Comparison of ENCODE assay signal across 13 cellular contexts in the genomic region with DNA sequence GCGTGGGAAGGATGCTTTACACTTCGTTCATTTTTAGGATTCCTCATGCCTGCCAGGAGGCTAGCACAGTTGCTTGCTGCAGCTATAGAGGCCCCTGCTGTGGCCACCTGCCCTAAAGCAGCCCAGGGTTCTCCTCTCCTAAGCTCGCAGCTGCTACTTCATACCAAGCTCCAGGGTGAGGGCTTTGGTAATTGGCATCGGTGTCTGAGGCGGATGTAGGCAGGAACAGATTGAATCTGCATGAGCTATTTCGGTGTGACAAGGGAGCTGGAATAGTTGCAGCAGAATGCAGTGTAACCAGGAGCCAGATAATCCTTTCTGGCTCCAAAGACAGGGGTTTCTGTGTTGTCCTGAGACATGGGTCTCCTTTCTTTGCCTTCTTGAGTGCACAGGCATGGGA.
A peak's percentile ranks its signal among the peaks of the same experiment; 100 is the strongest.
DNase-seq lines count a peak whose midpoint lies in the region; ATAC-seq, FAIRE-seq and TF ChIP-seq lines count a peak whose summit lies in the region.
"Had no signal": no experiment of that assay in that cellular context is flagged by ENCODE, and none has a peak within 500 bp of the region (broad histone marks: within the 10 kb centered on the region; RNA-seq: fewer than 3 reads in every experiment).

No MANE protein-coding gene starts in this region.

- DNase-seq in NCI-H82 (lab: John Stamatoyannopoulos, UW) (peak; percentile 49), NCI-H82 treated with DMSO at 0.1 percent for 48 hours (lab: John Stamatoyannopoulos, UW; ENCODE audit: unreplicated experiment) (no peak), NCI-H2196 (lab: John Stamatoyannopoulos, UW; ENCODE audit: unreplicated experiment) (peak; percentile 44), astrocyte (ENCODE audit: low read depth) (no peak), stomach (no peak)
- DNase-seq: activated CD4-positive, alpha-beta T cell treated with anti-CD3 and anti-CD28 coated beads for 36 hours; effector CD8-positive, alpha-beta T cell; left colon; stimulated activated CD4-positive, alpha-beta T cell treated with anti-CD3 and anti-CD28 coated beads, Interleukin-2, amount 100 ng/mL, for 24 hours; stimulated activated naive CD8-positive, alpha-beta T cell treated with anti-CD3 and anti-CD28 coated beads, Interleukin-15, amount 100 ng/mL, for 72 hours had no signal

- intact Hi-C loops in stomach (cut with DNase I; ENCODE audit: low total_unique reads): no loop called here

- TF ChIP-seq EP300 in stomach (IDR thresholded peaks at IDR 0.05): no peak

- H3K27me3 ChIP-seq in astrocyte (ENCODE audit: insufficient read depth, low read length) (no peaks in the 10 kb centered on the region), stomach (no peaks in the 10 kb centered on the region)

- peak overlapping the region; percentile 85 for H3K27ac Mint-ChIP-seq in astrocyte (ENCODE audit: unreplicated experiment)
- H3K27ac Mint-ChIP-seq: activated CD4-positive, alpha-beta T cell treated with anti-CD3 and anti-CD28 coated beads for 36 hours; stimulated activated naive CD8-positive, alpha-beta T cell treated with anti-CD3 and anti-CD28 coated beads, Interleukin-15, amount 100 ng/mL, for 72 hours had no signal

- H4K20me1 ChIP-seq in astrocyte (ENCODE audit: insufficient read depth, low read length): peaks cover 14% of the 10 kb centered on the region

- H3K4me2 ChIP-seq in astrocyte (ENCODE audit: low read length): no peak overlapping the region

- no peak for FAIRE-seq in astrocyte (lab: Jason Lieb, UNC)

- no peak overlapping the region for H3K4me3 Mint-ChIP-seq in astrocyte (ENCODE audit: unreplicated experiment)
- H3K4me3 Mint-ChIP-seq: activated CD4-positive, alpha-beta T cell treated with anti-CD3 and anti-CD28 coated beads for 36 hours had no signal

- no peak overlapping the region for H2AFZ ChIP-seq in astrocyte (ENCODE audit: low read depth, low read length)

- H3K36me3 ChIP-seq in astrocyte (ENCODE audit: insufficient read depth, low read length): peaks cover 94% of the 10 kb centered on the region
- peaks cover 8 to 81% (median 25%) of the 10 kb centered on the region in 4 donors for H3K36me3 ChIP-seq in stomach

- H3K79me2 ChIP-seq in astrocyte (ENCODE audit: insufficient read depth, low read length): peaks cover 46% of the 10 kb centered on the region

- H3K4me1 ChIP-seq in astrocyte (ENCODE audit: insufficient read depth, low read length): peaks cover 20% of the 10 kb centered on the region
- peaks cover 65 to 100% (median 87%) of the 10 kb centered on the region in 4 donors for H3K4me1 ChIP-seq in stomach

- H3K9me3 ChIP-seq in astrocyte (ENCODE audit: insufficient read depth, low read depth, low read length) (no peaks in the 10 kb centered on the region), stomach (no peaks in the 10 kb centered on the region)

- no peak for ATAC-seq in HG02973 (IDR thresholded peaks at IDR 0.05; ENCODE audit: unreplicated experiment)
- no peak for ATAC-seq in HG02938 (IDR thresholded peaks at IDR 0.05; ENCODE audit: unreplicated experiment)
- no peak for ATAC-seq in GM19324 (IDR thresholded peaks at IDR 0.05; ENCODE audit: low FRiP score, unreplicated experiment)
- ATAC-seq: activated CD4-positive, alpha-beta T cell treated with anti-CD3 and anti-CD28 coated beads for 36 hours; left colon; stimulated activated naive CD8-positive, alpha-beta T cell treated with anti-CD3 and anti-CD28 coated beads, Interleukin-15, amount 100 ng/mL, for 72 hours had no signal

- H3K9me3 Mint-ChIP-seq in astrocyte (ENCODE audit: unreplicated experiment): no peaks in the 10 kb centered on the region
- H3K9me3 Mint-ChIP-seq: stimulated activated naive CD8-positive, alpha-beta T cell treated with anti-CD3 and anti-CD28 coated beads, Interleukin-15, amount 100 ng/mL, for 72 hours had no signal

- TF ChIP-seq POLR2A in stomach (IDR thresholded peaks at IDR 0.05): no peak

- peaks cover 71% of the 10 kb centered on the region for H3K36me3 Mint-ChIP-seq in astrocyte (ENCODE audit: low read depth, unreplicated experiment)

- peaks cover 34% of the 10 kb centered on the region for H3K4me1 Mint-ChIP-seq in astrocyte (ENCODE audit: low read depth, unreplicated experiment)

- TF ChIP-seq CTCF in astrocyte (IDR thresholded peaks at IDR 0.05; ENCODE audit: insufficient read depth, low read depth, low read length) (no peak), stomach (IDR thresholded peaks at IDR 0.05) (no peak)

- 67 to 86% (median 75%) methylated on average over 6 of the region's 6 CpGs for WGBS in stomach, 5 donors

- H3K27ac ChIP-seq in astrocyte (ENCODE audit: low read depth, low read length) (no peak overlapping the region), stomach (peak overlapping the region in 3 of 5 donors; percentile 11 to 84 (median 55))

- H3K27me3 Mint-ChIP-seq in astrocyte (ENCODE audit: low read depth, unreplicated experiment): no peaks in the 10 kb centered on the region
- H3K27me3 Mint-ChIP-seq: activated CD4-positive, alpha-beta T cell treated with anti-CD3 and anti-CD28 coated beads for 36 hours; stimulated activated naive CD8-positive, alpha-beta T cell treated with anti-CD3 and anti-CD28 coated beads, Interleukin-15, amount 100 ng/mL, for 72 hours had no signal

- H3K4me3 ChIP-seq in astrocyte (ENCODE audit: insufficient read depth, low read depth, low read length) (no peak overlapping the region), stomach (no peak overlapping the region)

- H3K9ac ChIP-seq in astrocyte (ENCODE audit: low read length): peak overlapping the region; percentile 7

Comparison
In these comparisons a context has a peak if more than half of its experiments do, and no peak if none do; other contexts are left out.
1. DNase-seq: peak in NCI-H82 (single experiment) and NCI-H2196 (single experiment); none in NCI-H82 treated with DMSO at 0.1 percent for 48 hours (single experiment), astrocyte (single experiment) and stomach (single experiment).